1 cellular context compared by ENCODE assay signal in the genomic region with DNA sequence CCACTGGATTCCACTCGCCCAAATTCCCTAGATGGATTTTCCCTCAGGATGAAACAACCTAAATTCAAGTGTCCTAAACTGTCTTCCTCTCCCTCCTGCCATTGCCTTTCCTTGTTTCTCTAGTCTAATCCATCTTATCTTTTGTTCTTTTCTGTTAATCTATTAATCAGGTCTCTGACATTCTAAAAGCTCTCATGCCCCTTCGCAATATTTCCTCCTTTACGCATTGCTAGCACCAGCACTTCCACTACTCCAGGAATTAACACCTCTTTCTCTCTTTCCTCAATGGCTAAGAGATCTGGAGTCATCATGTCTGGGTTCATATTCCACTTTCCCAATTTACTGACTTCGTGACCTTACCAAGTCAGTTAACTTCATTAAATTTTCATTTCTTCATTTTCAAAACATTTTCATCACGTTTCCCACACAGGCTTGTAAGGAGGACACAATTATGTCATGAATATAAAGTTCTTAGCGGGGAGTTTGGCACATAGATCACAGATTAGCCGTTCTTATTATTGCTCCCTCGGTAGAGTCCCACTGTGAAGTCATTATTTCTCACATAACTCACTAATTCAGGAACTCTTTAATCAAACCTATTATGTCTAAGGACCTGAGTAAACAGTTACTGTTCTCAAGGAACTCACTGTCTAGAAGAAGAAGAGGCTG.
TF ChIP-seq lines count a peak whose summit lies in the region.

No MANE protein-coding gene starts in this region.

TF ChIP-seq in SK-N-SH treated with all-trans-retinoic acid at 6 μM for 48 hours, 23 proteins besides CTCF, POLR2A, EP300 and RAD21 (continued from another document):
- no peak for TF ChIP-seq SNAI2 (CRISPR knock-in tag; IDR thresholded peaks at IDR 0.05)
- TF ChIP-seq, protein P1, sequence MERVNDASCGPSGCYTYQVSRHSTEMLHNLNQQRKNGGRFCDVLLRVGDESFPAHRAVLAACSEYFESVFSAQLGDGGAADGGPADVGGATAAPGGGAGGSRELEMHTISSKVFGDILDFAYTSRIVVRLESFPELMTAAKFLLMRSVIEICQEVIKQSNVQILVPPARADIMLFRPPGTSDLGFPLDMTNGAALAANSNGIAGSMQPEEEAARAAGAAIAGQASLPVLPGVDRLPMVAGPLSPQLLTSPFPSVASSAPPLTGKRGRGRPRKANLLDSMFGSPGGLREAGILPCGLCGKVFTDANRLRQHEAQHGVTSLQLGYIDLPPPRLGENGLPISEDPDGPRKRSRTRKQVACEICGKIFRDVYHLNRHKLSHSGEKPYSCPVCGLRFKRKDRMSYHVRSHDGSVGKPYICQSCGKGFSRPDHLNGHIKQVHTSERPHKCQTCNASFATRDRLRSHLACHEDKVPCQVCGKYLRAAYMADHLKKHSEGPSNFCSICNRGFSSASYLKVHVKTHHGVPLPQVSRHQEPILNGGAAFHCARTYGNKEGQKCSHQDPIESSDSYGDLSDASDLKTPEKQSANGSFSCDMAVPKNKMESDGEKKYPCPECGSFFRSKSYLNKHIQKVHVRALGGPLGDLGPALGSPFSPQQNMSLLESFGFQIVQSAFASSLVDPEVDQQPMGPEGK (CRISPR knock-in tag; IDR thresholded peaks at IDR 0.05; ENCODE audit: borderline replicate concordance): no peak
- no peak for TF ChIP-seq RARB (CRISPR knock-in tag; IDR thresholded peaks at IDR 0.05)
- TF ChIP-seq ZNF8 (CRISPR knock-in tag; IDR thresholded peaks at IDR 0.05): no peak
- TF ChIP-seq PPARA (CRISPR knock-in tag; IDR thresholded peaks at IDR 0.05; ENCODE audit: borderline replicate concordance): no peak
- TF ChIP-seq ISL1 (CRISPR knock-in tag; IDR thresholded peaks at IDR 0.05): no peak
- no peak for TF ChIP-seq ZFP30 (CRISPR knock-in tag; IDR thresholded peaks at IDR 0.05)
- TF ChIP-seq, protein P2, sequence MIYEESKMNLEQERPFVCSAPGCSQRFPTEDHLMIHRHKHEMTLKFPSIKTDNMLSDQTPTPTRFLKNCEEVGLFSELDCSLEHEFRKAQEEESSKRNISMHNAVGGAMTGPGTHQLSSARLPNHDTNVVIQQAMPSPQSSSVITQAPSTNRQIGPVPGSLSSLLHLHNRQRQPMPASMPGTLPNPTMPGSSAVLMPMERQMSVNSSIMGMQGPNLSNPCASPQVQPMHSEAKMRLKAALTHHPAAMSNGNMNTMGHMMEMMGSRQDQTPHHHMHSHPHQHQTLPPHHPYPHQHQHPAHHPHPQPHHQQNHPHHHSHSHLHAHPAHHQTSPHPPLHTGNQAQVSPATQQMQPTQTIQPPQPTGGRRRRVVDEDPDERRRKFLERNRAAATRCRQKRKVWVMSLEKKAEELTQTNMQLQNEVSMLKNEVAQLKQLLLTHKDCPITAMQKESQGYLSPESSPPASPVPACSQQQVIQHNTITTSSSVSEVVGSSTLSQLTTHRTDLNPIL (CRISPR knock-in tag; IDR thresholded peaks at IDR 0.05; ENCODE audit: low read depth): no peak
- no peak for TF ChIP-seq CSDC2 (CRISPR knock-in tag; IDR thresholded peaks at IDR 0.05)
- TF ChIP-seq ESRRG (CRISPR knock-in tag; IDR thresholded peaks at IDR 0.05): no peak
